In genomic region chr3:156676467-156677119, GRCh38 we compare ENCODE assay signal across 8 cellular contexts. TPM values are rescaled to one million over a fixed set of nuclear protein-coding genes. Genes with fewer than 3 reads are reported as not detected.
DNase-seq lines count a peak whose midpoint lies in the region; ATAC-seq and TF ChIP-seq lines count a peak whose summit lies in the region.

No MANE protein-coding gene starts in this region.

- no peaks in the 10 kb centered on the region for H3K9me3 ChIP-seq in SU-DHL-6 (ENCODE audit: insufficient read depth, low read length)

- peak overlapping the region; percentile 62 for H3K27ac Mint-ChIP-seq in stimulated activated memory B cell treated with anti-CD40 and anti-IgM and Interleukin-4, amounts not matched to agents 10 μg/mL and 1 μg/mL and 100 μg/mL, for 72 hours

- H3K9ac ChIP-seq in SU-DHL-6 (ENCODE audit: low read length), result peak overlapping the region; percentile 97

- peak overlapping the region; percentile 97 for H3K4me3 Mint-ChIP-seq in stimulated activated memory B cell treated with anti-CD40 and anti-IgM and Interleukin-4, amounts not matched to agents 10 μg/mL and 1 μg/mL and 100 μg/mL, for 72 hours

- H3K9me2 ChIP-seq in SU-DHL-6 (replicated peaks; ENCODE audit: insufficient read depth, low read length), result no peaks in the 10 kb centered on the region

- peak; percentile 58 for DNase-seq in NCI-H748 (lab: John Stamatoyannopoulos, UW; ENCODE audit: unreplicated experiment)
- no peak for DNase-seq in NCI-H748 treated with DMSO at 0.1 percent for 48 hours (lab: John Stamatoyannopoulos, UW)
- DNase-seq in fibroblast of villous mesenchyme (ENCODE audit: low read depth), result no peak
- DNase-seq in retina, result no peak
- no peak for DNase-seq in germinal center (ENCODE audit: low spot score)
- DNase-seq in stimulated activated CD4-positive, alpha-beta T cell treated with anti-CD3 and anti-CD28 coated beads, Interleukin-1b, Interleukin-23, amount 100 ng/mL, for 48 hours, result no peak

- H3K27me3 Mint-ChIP-seq in stimulated activated memory B cell treated with anti-CD40 and anti-IgM and Interleukin-4, amounts not matched to agents 10 μg/mL and 1 μg/mL and 100 μg/mL, for 72 hours, result no peaks in the 10 kb centered on the region

- peaks cover 47% of the 10 kb centered on the region for H3K36me3 ChIP-seq in SU-DHL-6 (ENCODE audit: low read length)

- TF ChIP-seq CTCF in SU-DHL-6 (IDR thresholded peaks at IDR 0.05; ENCODE audit: insufficient read depth, low read length, poor library complexity, severe bottlenecking) (no peak), fibroblast of villous mesenchyme (IDR thresholded peaks at IDR 0.05; ENCODE audit: insufficient read depth, low read depth, low read length) (no peak)

- H2AFZ ChIP-seq in SU-DHL-6 (ENCODE audit: low read depth, low read length, severe bottlenecking), result no peak overlapping the region

- ATAC-seq in stimulated activated memory B cell treated with anti-CD40 and anti-IgM and Interleukin-4, amounts not matched to agents 10 μg/mL and 1 μg/mL and 100 μg/mL, for 72 hours, result no peak

- peaks cover 24% of the 10 kb centered on the region for H3F3A ChIP-seq in SU-DHL-6 (ENCODE audit: insufficient read depth)

- H3K27me3 ChIP-seq in SU-DHL-6 (ENCODE audit: low read length), result no peaks in the 10 kb centered on the region

- peaks cover 59% of the 10 kb centered on the region for H4K20me1 ChIP-seq in SU-DHL-6 (ENCODE audit: low read depth, low read length)

- peaks cover 71% of the 10 kb centered on the region for H3K79me2 ChIP-seq in SU-DHL-6 (ENCODE audit: insufficient read depth, low read length)

- H3K4me1 Mint-ChIP-seq in stimulated activated memory B cell treated with anti-CD40 and anti-IgM and Interleukin-4, amounts not matched to agents 10 μg/mL and 1 μg/mL and 100 μg/mL, for 72 hours, result peaks cover 54% of the 10 kb centered on the region

- peak overlapping the region; percentile 94 for H3K4me3 ChIP-seq in SU-DHL-6 (ENCODE audit: insufficient read depth, low read length, poor library complexity, severe bottlenecking)
- H3K4me3 ChIP-seq in fibroblast of villous mesenchyme (ENCODE audit: low read depth, low read length), result peak overlapping the region; percentile 74

- peaks cover 41% of the 10 kb centered on the region for H3K36me3 Mint-ChIP-seq in stimulated activated memory B cell treated with anti-CD40 and anti-IgM and Interleukin-4, amounts not matched to agents 10 μg/mL and 1 μg/mL and 100 μg/mL, for 72 hours

- peak overlapping the region; percentile 96 for H3K4me2 ChIP-seq in SU-DHL-6 (ENCODE audit: low read depth, low read length, poor library complexity, severe bottlenecking)

- no peaks in the 10 kb centered on the region for H3K9me3 Mint-ChIP-seq in stimulated activated memory B cell treated with anti-CD40 and anti-IgM and Interleukin-4, amounts not matched to agents 10 μg/mL and 1 μg/mL and 100 μg/mL, for 72 hours

- H3K27ac ChIP-seq in SU-DHL-6 (ENCODE audit: low read depth, low read length), result peak overlapping the region; percentile 83

RNA-seq across cellular contexts. Expression of gene TIPARP, which starts 2.2 kb away (rescaled TPM):
- 58.9 and 91.1 TPM in 2 replicates for total RNA-seq in fibroblast of villous mesenchyme
